In genomic region chrX:135009838-135010237, GRCh38 we compare ENCODE assay signal across 23 cellular contexts. TPM values are rescaled to one million over a fixed set of nuclear protein-coding genes. Genes with fewer than 3 reads are reported as not detected.
"Had no signal": no experiment of that assay in that cellular context is flagged by ENCODE, and none has a peak within 500 bp of the region (broad histone marks: within the 10 kb centered on the region; RNA-seq: fewer than 3 reads in every experiment).

No MANE protein-coding gene starts in this region.

- H3K9me3 ChIP-seq: MG63 had no signal

- H3K36me3 ChIP-seq: MG63 had no signal

- H3K4me3 ChIP-seq: MG63, PC-9, SK-N-MC had no signal

- H3K36me3 Mint-ChIP-seq: activated naive CD8-positive, alpha-beta T cell had no signal

- H3K27me3 Mint-ChIP-seq: activated B cell treated with CpG ODN at 0.5 μM for 24 hours; activated T-helper 17 cell treated with anti-CD3 and anti-CD28 coated beads, Interleukin-2, amount 50 U/mL, for 72 hours; T-helper 17 cell had no signal

- DNase-seq: activated B cell treated with CpG ODN at 0.5 μM for 24 hours; activated CD4-positive, alpha-beta memory T cell treated with anti-CD3 and anti-CD28 coated beads, Interleukin-2, amount 10 ng/mL, durations not matched to agents 7 days and 5 days; activated CD4-positive, alpha-beta T cell treated with anti-CD3 and anti-CD28 coated beads for 1 hour; activated CD4-positive, alpha-beta T cell treated with anti-CD3 and anti-CD28 coated beads, Interleukin-2, amount 10 ng/mL, durations not matched to agents 24 days and 14 days; activated gamma-delta T cell; activated naive CD4-positive, alpha-beta T cell treated with anti-CD3 and anti-CD28 coated beads for 36 hours; activated T-cell treated with anti-CD3 and anti-CD28 coated beads for 4 hours; activated T-cell treated with anti-CD3 and anti-CD28 coated beads, Interleukin-2, amount 50 U/mL, for 48 hours; cerebellar nuclear complex; MG63; MV-4-11; NCI-H1105; NCI-H1436 treated with DMSO at 0.1 percent for 48 hours; NCI-H2081; NCI-H524; PC-9; SIG-M5; SW 1271; T-helper 17 cell; T-helper 9 cell had no signal

- H3K4me1 Mint-ChIP-seq: activated B cell treated with CpG ODN at 0.5 μM for 24 hours; activated CD4-positive, alpha-beta memory T cell treated with anti-CD3 and anti-CD28 coated beads, Interleukin-2, amount 10 ng/mL, durations not matched to agents 7 days and 5 days; activated CD4-positive, alpha-beta T cell treated with anti-CD3 and anti-CD28 coated beads, Interleukin-2, amount 10 ng/mL, durations not matched to agents 24 days and 14 days; activated T-helper 17 cell treated with anti-CD3 and anti-CD28 coated beads, Interleukin-2, amount 50 U/mL, for 72 hours; T-helper 17 cell had no signal

- H2AFZ ChIP-seq: PC-9 had no signal

- H3K27ac Mint-ChIP-seq: activated B cell treated with CpG ODN at 0.5 μM for 24 hours; activated CD4-positive, alpha-beta memory T cell treated with anti-CD3 and anti-CD28 coated beads, Interleukin-2, amount 10 ng/mL, durations not matched to agents 7 days and 5 days; activated CD4-positive, alpha-beta T cell treated with anti-CD3 and anti-CD28 coated beads, Interleukin-2, amount 10 ng/mL, durations not matched to agents 24 days and 14 days; activated naive CD4-positive, alpha-beta T cell treated with anti-CD3 and anti-CD28 coated beads for 36 hours; activated naive CD8-positive, alpha-beta T cell; activated T-helper 17 cell treated with anti-CD3 and anti-CD28 coated beads, Interleukin-2, amount 50 U/mL, for 72 hours; T-helper 17 cell had no signal

- H3K27me3 ChIP-seq: MG63 had no signal

- ATAC-seq: activated T-helper 17 cell treated with anti-CD3 and anti-CD28 coated beads, Interleukin-2, amount 50 U/mL, for 72 hours; T-helper 17 cell had no signal

- H3K27ac ChIP-seq: PC-9, SK-N-MC had no signal

- H3K9me3 Mint-ChIP-seq: activated B cell treated with CpG ODN at 0.5 μM for 24 hours; activated CD4-positive, alpha-beta memory T cell treated with anti-CD3 and anti-CD28 coated beads, Interleukin-2, amount 10 ng/mL, durations not matched to agents 7 days and 5 days; activated CD4-positive, alpha-beta T cell treated with anti-CD3 and anti-CD28 coated beads, Interleukin-2, amount 10 ng/mL, durations not matched to agents 24 days and 14 days; activated naive CD4-positive, alpha-beta T cell treated with anti-CD3 and anti-CD28 coated beads for 36 hours; activated T-helper 17 cell treated with anti-CD3 and anti-CD28 coated beads, Interleukin-2, amount 50 U/mL, for 72 hours had no signal

- H3K4me3 Mint-ChIP-seq: activated B cell treated with CpG ODN at 0.5 μM for 24 hours; activated CD4-positive, alpha-beta memory T cell treated with anti-CD3 and anti-CD28 coated beads, Interleukin-2, amount 10 ng/mL, durations not matched to agents 7 days and 5 days; activated CD4-positive, alpha-beta T cell treated with anti-CD3 and anti-CD28 coated beads, Interleukin-2, amount 10 ng/mL, durations not matched to agents 24 days and 14 days; activated naive CD4-positive, alpha-beta T cell treated with anti-CD3 and anti-CD28 coated beads for 36 hours; activated naive CD8-positive, alpha-beta T cell; activated T-helper 17 cell treated with anti-CD3 and anti-CD28 coated beads, Interleukin-2, amount 50 U/mL, for 72 hours; T-helper 17 cell had no signal

RNA-seq across cellular contexts. Expression of gene RTL8B, which starts 12.5 kb away (rescaled TPM):
- total RNA-seq: activated B cell treated with CpG ODN at 0.5 μM for 24 hours had no signal

RNA-seq across cellular contexts. Expression of gene SMIM10, which starts 19.0 kb away (rescaled TPM):
- total RNA-seq: T-helper 17 cell had no signal
